ENCODE assay signal across 2 cellular contexts in genomic region chr1:44651069-44651468, GRCh38.
TF ChIP-seq lines count a peak whose summit lies in the region.

No MANE protein-coding gene starts in this region.

TF ChIP-seq in GM23338, 12 proteins besides CTCF, POLR2A, EP300 and RAD21:
- TF ChIP-seq ZNF462 (CRISPR knock-in tag; IDR thresholded peaks at IDR 0.05) (no peak), ZNF114 (CRISPR knock-in tag; IDR thresholded peaks at IDR 0.05) (no peak), EZH2 (IDR thresholded peaks at IDR 0.05; ENCODE audit: low read depth, unreplicated experiment) (no peak), CREB1 (CRISPR knock-in tag; IDR thresholded peaks at IDR 0.05; ENCODE audit: low read depth) (no peak), ZNF331 (CRISPR knock-in tag; IDR thresholded peaks at IDR 0.05; ENCODE audit: low read depth) (no peak), ETS1 (IDR thresholded peaks at IDR 0.05) (no peak), REST (IDR thresholded peaks at IDR 0.05; ENCODE audit: unreplicated experiment) (no peak), JUNB (IDR thresholded peaks at IDR 0.05; ENCODE audit: unreplicated experiment) (no peak), STAT1 (IDR thresholded peaks at IDR 0.05; ENCODE audit: unreplicated experiment) (no peak)

TF ChIP-seq in H1, 55 proteins besides CTCF, POLR2A, EP300 and RAD21:
- TF ChIP-seq SIRT6 (IDR thresholded peaks at IDR 0.05; ENCODE audit: low read length) (no peak), POU5F1 (IDR thresholded peaks at IDR 0.05; ENCODE audit: low read depth, low read length) (no peak), CREB1 (IDR thresholded peaks at IDR 0.05) (no peak), CEBPB (IDR thresholded peaks at IDR 0.05; ENCODE audit: low read depth, low read length) (no peak), YY1 (IDR thresholded peaks at IDR 0.05; ENCODE audit: low read depth, low read length) (no peak), GABPA (IDR thresholded peaks at IDR 0.05; ENCODE audit: borderline replicate concordance, insufficient read depth, low read length) (no peak), NRF1 (IDR thresholded peaks at IDR 0.05; ENCODE audit: low read depth, low read length) (no peak), SP1 (IDR thresholded peaks at IDR 0.05; ENCODE audit: low read depth, low read length) (no peak), KDM1A (IDR thresholded peaks at IDR 0.05; ENCODE audit: borderline replicate concordance, low read length) (no peak), SRF (IDR thresholded peaks at IDR 0.05; ENCODE audit: low read depth, low read length) (no peak), ZNF274 (IDR thresholded peaks at IDR 0.05; ENCODE audit: borderline replicate concordance, extremely low read depth, low read length) (no peak)
